Comparison of ENCODE assay signal across 17 cellular contexts in genomic region chr6:167092672-167093339, GRCh38. TPM values are rescaled to one million over a fixed set of nuclear protein-coding genes. Genes with fewer than 3 reads are reported as not detected.
DNase-seq lines count a peak whose midpoint lies in the region; ATAC-seq and TF ChIP-seq lines count a peak whose summit lies in the region.
"Had no signal": no experiment of that assay in that cellular context is flagged by ENCODE, and none has a peak within 500 bp of the region (broad histone marks: within the 10 kb centered on the region; RNA-seq: fewer than 3 reads in every experiment).

No MANE protein-coding gene starts in this region.

- no peaks in the 10 kb centered on the region for H3K9me3 Mint-ChIP-seq in stimulated activated naive CD8-positive, alpha-beta T cell treated with anti-CD3 and anti-CD28 coated beads, Interleukin-15, Interleukin-2, amounts not matched to agents 100 ng/mL and 50 ng/mL, for 24 hours
- H3K9me3 Mint-ChIP-seq: activated naive CD4-positive, alpha-beta T cell treated with anti-CD3 and anti-CD28 coated beads, Interleukin-2, amount 10 ng/mL, durations not matched to agents 7 days and 5 days; T-helper 1 cell treated with Interleukin-12 subunit alpha and Interleukin-12 subunit beta and Interleukin-4 antibody, amounts not matched to agents 30 μg/mL and 1 μg/mL, for 36 hours had no signal

- ATAC-seq in stimulated activated naive CD8-positive, alpha-beta T cell treated with anti-CD3 and anti-CD28 coated beads, Interleukin-15, Interleukin-2, amounts not matched to agents 100 U/mL and 50 U/mL, for 24 hours = no peak
- no peak for ATAC-seq in HG03159 (IDR thresholded peaks at IDR 0.05; ENCODE audit: unreplicated experiment)

- H3K27me3 ChIP-seq in effector memory CD4-positive, alpha-beta T cell (replicated peaks; ENCODE audit: control insufficient read depth, insufficient read depth, low read length, poor library complexity, severe bottlenecking) = no peaks in the 10 kb centered on the region
- H3K27me3 ChIP-seq in BE2C = no peaks in the 10 kb centered on the region
- H3K27me3 ChIP-seq: esophagus muscularis mucosa, MG63 had no signal

- H3K4me1 Mint-ChIP-seq in stimulated activated naive CD8-positive, alpha-beta T cell treated with anti-CD3 and anti-CD28 coated beads, Interleukin-15, Interleukin-2, amounts not matched to agents 100 ng/mL and 50 ng/mL, for 24 hours (ENCODE audit: low read depth) = peaks cover 67% of the 10 kb centered on the region

- peaks cover 58% of the 10 kb centered on the region for H3K4me1 ChIP-seq in effector memory CD4-positive, alpha-beta T cell (ENCODE audit: control insufficient read depth, insufficient read depth, low read length, poor library complexity, severe bottlenecking)
- H3K4me1 ChIP-seq in BE2C = no peaks in the 10 kb centered on the region

- no peaks in the 10 kb centered on the region for H3K36me3 Mint-ChIP-seq in stimulated activated naive CD8-positive, alpha-beta T cell treated with anti-CD3 and anti-CD28 coated beads, Interleukin-15, Interleukin-2, amounts not matched to agents 100 ng/mL and 50 ng/mL, for 24 hours (ENCODE audit: low read depth)
- H3K36me3 Mint-ChIP-seq: activated naive CD4-positive, alpha-beta T cell treated with anti-CD3 and anti-CD28 coated beads, Interleukin-2, amount 10 ng/mL, durations not matched to agents 7 days and 5 days had no signal

- TF ChIP-seq CTCF in BE2C (IDR thresholded peaks at IDR 0.05; ENCODE audit: low read depth, low read length) = no peak

- H3K27me3 Mint-ChIP-seq in stimulated activated naive CD8-positive, alpha-beta T cell treated with anti-CD3 and anti-CD28 coated beads, Interleukin-15, Interleukin-2, amounts not matched to agents 100 ng/mL and 50 ng/mL, for 24 hours = no peaks in the 10 kb centered on the region

- peak overlapping the region; percentile 26 for H3K4me3 ChIP-seq in effector memory CD4-positive, alpha-beta T cell (ENCODE audit: insufficient read depth, low read depth, low read length, poor library complexity, severe bottlenecking)
- H3K4me3 ChIP-seq in BE2C (ENCODE audit: low read depth, low read length) = no peak overlapping the region
- H3K4me3 ChIP-seq: esophagus muscularis mucosa, MG63 had no signal

- DNase-seq in stimulated activated naive CD8-positive, alpha-beta T cell treated with anti-CD3 and anti-CD28 coated beads, Interleukin-15, Interleukin-2, amounts not matched to agents 100 U/mL and 50 U/mL, for 24 hours = no peak
- DNase-seq in NAMALWA (ENCODE audit: low spot score) = peak; percentile 84
- no peak for DNase-seq in effector memory CD4-positive, alpha-beta T cell
- DNase-seq in hepatic stellate cell (ENCODE audit: low spot score) = no peak
- DNase-seq in BE2C = no peak
- DNase-seq in activated CD4-positive, alpha-beta T cell treated with anti-CD3 and anti-CD28 coated beads, Interleukin-2, amount 50 U/mL, for 4 hours = no peak
- DNase-seq: activated CD4-positive, alpha-beta T cell treated with anti-CD3 and anti-CD28 coated beads for 48 hours; activated naive CD4-positive, alpha-beta T cell treated with anti-CD3 and anti-CD28 coated beads, Interleukin-2, amount 10 ng/mL, durations not matched to agents 7 days and 5 days; mesenchymal stem cell; MG63; NCI-H2171; OCI-M1 had no signal

- H3K27ac ChIP-seq in effector memory CD4-positive, alpha-beta T cell (ENCODE audit: insufficient read depth, low read length, poor library complexity, severe bottlenecking) = peak overlapping the region; percentile 47
- H3K27ac ChIP-seq: esophagus muscularis mucosa had no signal

- H3K9me3 ChIP-seq in effector memory CD4-positive, alpha-beta T cell (ENCODE audit: control insufficient read depth, low read length) = no peaks in the 10 kb centered on the region
- H3K9me3 ChIP-seq in BE2C = no peaks in the 10 kb centered on the region
- H3K9me3 ChIP-seq: MG63 had no signal

- no peaks in the 10 kb centered on the region for H3K36me3 ChIP-seq in effector memory CD4-positive, alpha-beta T cell (ENCODE audit: control insufficient read depth, insufficient read depth, low read length)
- H3K36me3 ChIP-seq in BE2C = no peaks in the 10 kb centered on the region
- H3K36me3 ChIP-seq: esophagus muscularis mucosa, MG63 had no signal

- peak overlapping the region; percentile 76 for H3K27ac Mint-ChIP-seq in stimulated activated naive CD8-positive, alpha-beta T cell treated with anti-CD3 and anti-CD28 coated beads, Interleukin-15, Interleukin-2, amounts not matched to agents 100 ng/mL and 50 ng/mL, for 24 hours
- H3K27ac Mint-ChIP-seq: activated naive CD4-positive, alpha-beta T cell treated with anti-CD3 and anti-CD28 coated beads, Interleukin-2, amount 10 ng/mL, durations not matched to agents 7 days and 5 days had no signal

- peak overlapping the region; percentile 76 for H3K4me3 Mint-ChIP-seq in stimulated activated naive CD8-positive, alpha-beta T cell treated with anti-CD3 and anti-CD28 coated beads, Interleukin-15, Interleukin-2, amounts not matched to agents 100 ng/mL and 50 ng/mL, for 24 hours
- H3K4me3 Mint-ChIP-seq: activated naive CD4-positive, alpha-beta T cell treated with anti-CD3 and anti-CD28 coated beads, Interleukin-2, amount 10 ng/mL, durations not matched to agents 7 days and 5 days; T-helper 1 cell treated with Interleukin-12 subunit alpha and Interleukin-12 subunit beta and Interleukin-4 antibody, amounts not matched to agents 30 μg/mL and 1 μg/mL, for 36 hours had no signal

RNA-seq across cellular contexts. Expression of gene CCR6, which starts 30.1 kb away (rescaled TPM):
- not detected for polyA plus RNA-seq in BE2C (2012; ENCODE audit: insufficient read depth, insufficient read length, low read depth)
- polyA plus RNA-seq: AG04450 had no signal
